Comparison of ENCODE assay signal across 23 cellular contexts in the genomic region with DNA sequence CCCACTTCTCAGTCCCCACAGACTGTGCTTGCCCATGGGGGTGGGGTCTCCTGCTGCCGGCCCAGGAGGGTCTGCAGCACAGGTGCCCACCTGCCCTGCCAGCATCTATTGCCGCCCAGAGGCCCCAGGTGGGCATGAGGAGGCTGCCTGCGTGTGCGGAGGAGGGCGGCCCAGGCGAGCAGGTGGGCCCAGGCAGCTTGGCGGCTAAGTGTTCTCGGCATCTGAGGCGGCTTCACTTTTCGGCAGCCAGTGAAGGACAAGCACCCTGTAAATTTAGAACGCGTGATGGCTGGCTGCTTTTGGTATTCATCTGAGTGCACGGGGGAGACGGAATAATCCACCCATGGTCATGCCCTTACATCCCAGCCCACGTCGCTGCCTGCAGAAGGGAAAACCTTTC.
DNase-seq lines count a peak whose midpoint lies in the region; ATAC-seq, FAIRE-seq and TF ChIP-seq lines count a peak whose summit lies in the region.
"Had no signal": no experiment of that assay in that cellular context is flagged by ENCODE, and none has a peak within 500 bp of the region (broad histone marks: within the 10 kb centered on the region; RNA-seq: fewer than 3 reads in every experiment).

No MANE protein-coding gene starts in this region.

- in situ Hi-C loops in GM13976 (cut with MboI; ENCODE audit: low sequenced_read_pairs, unreplicated experiment) = no loop called here

- no peak overlapping the region for H3K27ac ChIP-seq in kidney (ENCODE audit: low read depth in 2 of 2, low read length in 2 of 2)

- H3K9ac ChIP-seq in kidney (ENCODE audit: low read length in 2 of 2) = no peak overlapping the region
- H3K9ac ChIP-seq: SK-N-SH had no signal

- TF ChIP-seq CTCF in kidney (IDR thresholded peaks at IDR 0.05; ENCODE audit: borderline replicate concordance, extremely low read depth, insufficient read depth) (no peak), GM13976 (IDR thresholded peaks at IDR 0.05; ENCODE audit: borderline replicate concordance, control extremely low read depth, extremely low read depth, insufficient read depth, missing control alignments) (no peak)

- H3K9me3 ChIP-seq in kidney (ENCODE audit: control insufficient read depth in 1 of 2, low read length in 2 of 2) = no peaks in the 10 kb centered on the region
- H3K9me3 ChIP-seq: SK-N-SH had no signal

- ATAC-seq in Right ventricle myocardium superior (ENCODE audit: poor library complexity) (no peak), left ventricle myocardium superior (no peak), GM19463 (IDR thresholded peaks at IDR 0.05; ENCODE audit: unreplicated experiment) (no peak)
- ATAC-seq: K562, Panc1 had no signal

- DNase-seq in Right ventricle myocardium superior (peak; percentile 20), left ventricle myocardium superior (no peak), kidney (peak; percentile 57), posterior cingulate gyrus (peak in 6 of 10 donors; percentile 55 to 92 (median 73)), NCI-H774 (lab: John Stamatoyannopoulos, UW) (no peak), GM13976 (ENCODE audit: low spot score) (no peak)
- DNase-seq: 8988T; CD4-positive, CD25-positive, alpha-beta regulatory T cell; GOT3; HCEC 1CT; Kasumi-1; NCI-H1092 treated with DMSO at 0.1 percent for 48 hours; NCI-H1436; NCI-H187 treated with DMSO at 0.1 percent for 48 hours; NCI-H2107; NCI-H524; NCI-H748 treated with DMSO at 0.1 percent for 48 hours; NK-92 treated with Interleukin-12 subunit alpha and Interleukin-12 subunit beta, amount 100 ng/mL, for 24 hours; SK-N-SH had no signal

- H3K36me3 ChIP-seq in kidney (ENCODE audit: control insufficient read depth in 1 of 2, insufficient read depth in 2 of 2, low read length in 2 of 2) = no peaks in the 10 kb centered on the region

- no peak for FAIRE-seq in kidney (lab: Jason Lieb, UNC)
- FAIRE-seq: HTR-8/SVneo, K562 had no signal

- no peak overlapping the region for H3K4me3 ChIP-seq in kidney (ENCODE audit: low read length in 2 of 2)
- H3K4me3 ChIP-seq: K562 had no signal

- H3K4me1 ChIP-seq in kidney (ENCODE audit: control insufficient read depth in 1 of 2, insufficient read depth in 1 of 2, low read depth in 1 of 2, low read length in 2 of 2) = no peaks in the 10 kb centered on the region

- intact Hi-C loops in Right ventricle myocardium superior (cut with DNase I) (no loop called here), left ventricle myocardium superior (cut with micrococcal nuclease) (no loop called here), kidney (cut with DNase I) (no loop called here), posterior cingulate gyrus (cut with DNase I) (loop anchor here (10.0 kb wide), 1 partner anchor 74 kb away; no protein-coding TSS in a partner anchor)

Comparison
In these comparisons a context has a peak if more than half of its experiments do, and no peak if none do; other contexts are left out.
1. DNase-seq: peak in Right ventricle myocardium superior (single experiment), kidney (single experiment) and posterior cingulate gyrus (6 of 10); none in left ventricle myocardium superior (single experiment), NCI-H774 (single experiment) and GM13976 (single experiment).